ENCODE assay signal across 11 cellular contexts in genomic region chr6:161880070-161880469, GRCh38.
"Had no signal": no experiment of that assay in that cellular context is flagged by ENCODE, and none has a peak within 500 bp of the region (broad histone marks: within the 10 kb centered on the region; RNA-seq: fewer than 3 reads in every experiment).

No MANE protein-coding gene starts in this region.

- DNase-seq: GM23248, GOT3, H7, H9, HCEC 1CT, HFFc6 had no signal

- H3K4me1 ChIP-seq: HAP-1 had no signal

- H3K36me3 ChIP-seq: HAP-1 had no signal

- H2AFZ ChIP-seq: GM23248 had no signal

- H3K9ac ChIP-seq: GM23248 had no signal

- FAIRE-seq: H1, H54 had no signal

- H3K9me3 ChIP-seq: HAP-1 had no signal

- ATAC-seq: GM23338, HCT116 had no signal

- H3K4me2 ChIP-seq: GM23338 had no signal

- H3K27ac ChIP-seq: GM23248 had no signal

- H3K4me3 ChIP-seq: GM23248, GM23338, HAP-1 had no signal
